In genomic region chr11:11947825-11948224, GRCh38 we compare ENCODE assay signal across 16 cellular contexts.
"Had no signal": no experiment of that assay in that cellular context is flagged by ENCODE, and none has a peak within 500 bp of the region (broad histone marks: within the 10 kb centered on the region; RNA-seq: fewer than 3 reads in every experiment).

No MANE protein-coding gene starts in this region.

- DNase-seq: activated CD4-positive, alpha-beta memory T cell treated with anti-CD3 and anti-CD28 coated beads for 36 hours; activated naive CD4-positive, alpha-beta T cell; central memory CD4-positive, alpha-beta T cell; effector memory CD4-positive, alpha-beta T cell; erythroblast; hypothalamus; pancreas; retina; small intestine; SW 1271; T-helper 9 cell; tibial artery had no signal

- H3K4me1 Mint-ChIP-seq: nephron had no signal

- H3K4me3 Mint-ChIP-seq: activated CD4-positive, alpha-beta memory T cell treated with anti-CD3 and anti-CD28 coated beads for 36 hours; activated T-helper 1 cell treated with anti-CD3 and anti-CD28 coated beads, Interleukin-12 subunit alpha, Interleukin-12 subunit beta, Interleukin-2, Interleukin-4 antibody, amounts not matched to agents 30 ng/mL and 10 ng/mL and 1 ng/mL, durations not matched to agents 14 hours and 24 hours and 36 hours; nephron had no signal

- H3K27ac ChIP-seq: coronary artery, pancreas, tibial artery, vagina had no signal

- H3K9me3 ChIP-seq: pancreas, tibial artery, vagina had no signal

- H3K27me3 Mint-ChIP-seq: activated CD4-positive, alpha-beta memory T cell treated with anti-CD3 and anti-CD28 coated beads for 36 hours had no signal

- H3K4me1 ChIP-seq: pancreas, vagina had no signal

- H3K27me3 ChIP-seq: pancreas, tibial artery, vagina had no signal

- H3K27ac Mint-ChIP-seq: activated CD4-positive, alpha-beta memory T cell treated with anti-CD3 and anti-CD28 coated beads for 36 hours; activated T-helper 1 cell treated with anti-CD3 and anti-CD28 coated beads, Interleukin-12 subunit alpha, Interleukin-12 subunit beta, Interleukin-2, Interleukin-4 antibody, amounts not matched to agents 30 ng/mL and 10 ng/mL and 1 ng/mL, durations not matched to agents 14 hours and 24 hours and 36 hours; nephron had no signal

- H3K9me3 Mint-ChIP-seq: activated CD4-positive, alpha-beta memory T cell treated with anti-CD3 and anti-CD28 coated beads for 36 hours; activated T-helper 1 cell treated with anti-CD3 and anti-CD28 coated beads, Interleukin-12 subunit alpha, Interleukin-12 subunit beta, Interleukin-2, Interleukin-4 antibody, amounts not matched to agents 30 ng/mL and 10 ng/mL and 1 ng/mL, durations not matched to agents 14 hours and 24 hours and 36 hours; nephron had no signal

- H3K4me3 ChIP-seq: coronary artery, pancreas, tibial artery, vagina had no signal
